9 cellular contexts compared by ENCODE assay signal in genomic region chr5:369151-369939, GRCh38.
DNase-seq lines count a peak whose midpoint lies in the region; ATAC-seq and TF ChIP-seq lines count a peak whose summit lies in the region.
"Had no signal": no experiment of that assay in that cellular context is flagged by ENCODE, and none has a peak within 500 bp of the region (broad histone marks: within the 10 kb centered on the region; RNA-seq: fewer than 3 reads in every experiment).

No MANE protein-coding gene starts in this region.

- peak overlapping the region; percentile 13; the same call in 1 of the 2 replicates for H3K9ac ChIP-seq in SU-DHL-6 (ENCODE audit: low read length)

- H3K4me3 ChIP-seq in SU-DHL-6 (ENCODE audit: insufficient read depth, low read length, poor library complexity, severe bottlenecking), result no peak overlapping the region

- peaks cover 8% of the 10 kb centered on the region for H3K27me3 Mint-ChIP-seq in memory B cell

- TF ChIP-seq CTCF in SU-DHL-6 (IDR thresholded peaks at IDR 0.05; ENCODE audit: insufficient read depth, low read length, poor library complexity, severe bottlenecking), result no peak

- no peaks in the 10 kb centered on the region for H4K20me1 ChIP-seq in SU-DHL-6 (ENCODE audit: low read depth, low read length)

- 0 out of 2 replicates have a peak overlapping the region, but pooled peaks have one; percentile 21 for H3K27ac ChIP-seq in SU-DHL-6 (ENCODE audit: low read depth, low read length)

- H3K4me3 Mint-ChIP-seq in memory B cell, result peak overlapping the region; percentile 33

- H3K79me2 ChIP-seq in SU-DHL-6 (ENCODE audit: insufficient read depth, low read length), result no peaks in the 10 kb centered on the region

- no peak overlapping the region for H3K27ac Mint-ChIP-seq in memory B cell

- H3K36me3 Mint-ChIP-seq in memory B cell, result no peaks in the 10 kb centered on the region

- peaks cover 15% of the 10 kb centered on the region for H3K4me1 Mint-ChIP-seq in memory B cell

- ATAC-seq in GM21723 (IDR thresholded peaks at IDR 0.05; ENCODE audit: unreplicated experiment), result peak; percentile 27
- peak; percentile 42 for ATAC-seq in memory B cell (ENCODE audit: low read depth)
- no peak for ATAC-seq in HG02970 (IDR thresholded peaks at IDR 0.05; ENCODE audit: low FRiP score, unreplicated experiment)
- no peak for ATAC-seq in HG03039 (IDR thresholded peaks at IDR 0.05; ENCODE audit: unreplicated experiment)
- ATAC-seq in HG03196 (IDR thresholded peaks at IDR 0.05; ENCODE audit: unreplicated experiment), result no peak

- no peaks in the 10 kb centered on the region for H3K36me3 ChIP-seq in SU-DHL-6 (ENCODE audit: low read length)

- no peaks in the 10 kb centered on the region for H3K27me3 ChIP-seq in SU-DHL-6 (ENCODE audit: low read length)

- no peaks in the 10 kb centered on the region for H3K9me3 ChIP-seq in SU-DHL-6 (ENCODE audit: insufficient read depth, low read length)

- H3K9me2 ChIP-seq in SU-DHL-6 (replicated peaks; ENCODE audit: insufficient read depth, low read length), result no peaks in the 10 kb centered on the region

- peak overlapping the region; percentile 34 for H3K4me2 ChIP-seq in SU-DHL-6 (ENCODE audit: low read depth, low read length, poor library complexity, severe bottlenecking)

- H3F3A ChIP-seq in SU-DHL-6 (ENCODE audit: insufficient read depth), result no peaks in the 10 kb centered on the region

- no peak overlapping the region for H2AFZ ChIP-seq in SU-DHL-6 (ENCODE audit: low read depth, low read length, severe bottlenecking)

- DNase-seq in D341Med (ENCODE audit: low spot score) (peak; percentile 23), memory B cell (ENCODE audit: low spot score in 2 of 2) (peak in 1 of 2 donors; percentile 11), SKM-1 treated with dmso at 0.1 percent for 144 hours (lab: John Stamatoyannopoulos, UW; ENCODE audit: unreplicated experiment) (no peak)
- DNase-seq: NCI-H146 had no signal

- H3K9me3 Mint-ChIP-seq in memory B cell, result peaks cover 8% of the 10 kb centered on the region

Comparison
In these comparisons a context has a peak if more than half of its experiments do, and no peak if none do; other contexts are left out.
1. ATAC-seq: peak in GM21723 (single experiment) and memory B cell (single experiment); none in HG02970 (single experiment), HG03039 (single experiment) and HG03196 (single experiment).